In genomic region chr5:29822499-29822898, GRCh38 we compare ENCODE assay signal across 14 cellular contexts.
DNase-seq lines count a peak whose midpoint lies in the region; FAIRE-seq and TF ChIP-seq lines count a peak whose summit lies in the region.
"Had no signal": no experiment of that assay in that cellular context is flagged by ENCODE, and none has a peak within 500 bp of the region (broad histone marks: within the 10 kb centered on the region; RNA-seq: fewer than 3 reads in every experiment).

No MANE protein-coding gene starts in this region.

- peaks cover 6% of the 10 kb centered on the region for H3K4me1 ChIP-seq in BE2C
- peaks cover 5% of the 10 kb centered on the region; the same call in 1 of the 2 replicates for H3K4me1 ChIP-seq in OCI-LY3 (ENCODE audit: low read length)
- H3K4me1 ChIP-seq in neural progenitor cell, result no peaks in the 10 kb centered on the region
- H3K4me1 ChIP-seq: Caco-2 had no signal

- peak overlapping the region; percentile 40 for H3K27ac Mint-ChIP-seq in neural progenitor cell
- H3K27ac Mint-ChIP-seq: B cell; CD8-positive, alpha-beta memory T cell had no signal

- no peaks in the 10 kb centered on the region for H3K36me3 Mint-ChIP-seq in neural progenitor cell
- H3K36me3 Mint-ChIP-seq: CD8-positive, alpha-beta memory T cell had no signal

- peak overlapping the region; percentile 30; the same call in 1 of the 2 replicates for H3K9ac ChIP-seq in OCI-LY3 (ENCODE audit: low read length)
- no peak overlapping the region for H3K9ac ChIP-seq in neural progenitor cell

- H2AFZ ChIP-seq in OCI-LY3 (ENCODE audit: low read depth, low read length), result peak overlapping the region; percentile 98
- H2AFZ ChIP-seq in neural progenitor cell (replicated peaks), result peak overlapping the region; percentile 21

- no peaks in the 10 kb centered on the region for H3K9me3 Mint-ChIP-seq in neural progenitor cell

- peak; percentile 18 for DNase-seq in BE2C
- DNase-seq in SK-N-DZ (ENCODE audit: low spot score), result peak; percentile 67
- no peak for DNase-seq in neural progenitor cell (ENCODE audit: low spot score)
- DNase-seq in frontal cortex (ENCODE audit: low spot score in 2 of 2), result no peak
- DNase-seq in amniotic stem cell (lab: John Stamatoyannopoulos, UW), result no peak
- no peak for DNase-seq in CD1c-positive myeloid dendritic cell (ENCODE audit: extremely low spot score)
- DNase-seq: Caco-2; CD8-positive, alpha-beta memory T cell; DMS53; GF-D8 had no signal

- no peak overlapping the region for H3K4me3 Mint-ChIP-seq in neural progenitor cell
- H3K4me3 Mint-ChIP-seq: B cell; CD8-positive, alpha-beta memory T cell had no signal

- no peaks in the 10 kb centered on the region for H3K9me3 ChIP-seq in BE2C
- H3K9me3 ChIP-seq in OCI-LY3 (ENCODE audit: insufficient read depth, low read length), result no peaks in the 10 kb centered on the region
- no peaks in the 10 kb centered on the region for H3K9me3 ChIP-seq in neural progenitor cell (ENCODE audit: low read depth)
- H3K9me3 ChIP-seq: Caco-2 had no signal

- H4K20me1 ChIP-seq in OCI-LY3 (ENCODE audit: insufficient read depth, low read length) (no peaks in the 10 kb centered on the region), neural progenitor cell (ENCODE audit: low read depth) (no peaks in the 10 kb centered on the region)

- no peaks in the 10 kb centered on the region for H3F3A ChIP-seq in neural progenitor cell (ENCODE audit: low read depth)

- no peaks in the 10 kb centered on the region for H3K27me3 Mint-ChIP-seq in neural progenitor cell (ENCODE audit: insufficient read depth, low read depth)
- H3K27me3 Mint-ChIP-seq: B cell; CD8-positive, alpha-beta memory T cell had no signal

- no peaks in the 10 kb centered on the region for H3K4me1 Mint-ChIP-seq in neural progenitor cell
- H3K4me1 Mint-ChIP-seq: B cell; CD8-positive, alpha-beta memory T cell had no signal

- no peaks in the 10 kb centered on the region for H3K79me2 ChIP-seq in OCI-LY3 (ENCODE audit: low read length)
- H3K79me2 ChIP-seq in neural progenitor cell (ENCODE audit: low read depth), result no peaks in the 10 kb centered on the region

- H3K4me3 ChIP-seq in BE2C (ENCODE audit: low read depth, low read length), result peak overlapping the region; percentile 24
- H3K4me3 ChIP-seq in OCI-LY3 (ENCODE audit: low read length), result peak overlapping the region; percentile 69
- no peak overlapping the region for H3K4me3 ChIP-seq in neural progenitor cell

- H3K27ac ChIP-seq in OCI-LY3 (ENCODE audit: low read length), result no peak overlapping the region
- H3K27ac ChIP-seq in neural progenitor cell, result no peak overlapping the region
- H3K27ac ChIP-seq: C4-2B had no signal

- no peaks in the 10 kb centered on the region for H3K27me3 ChIP-seq in BE2C
- H3K27me3 ChIP-seq in OCI-LY3 (ENCODE audit: low read depth, low read length), result no peaks in the 10 kb centered on the region
- no peaks in the 10 kb centered on the region for H3K27me3 ChIP-seq in neural progenitor cell

- H3K36me3 ChIP-seq in BE2C, result no peaks in the 10 kb centered on the region
- H3K36me3 ChIP-seq in OCI-LY3 (replicated peaks; ENCODE audit: low read depth, low read length), result no peaks in the 10 kb centered on the region
- H3K36me3 ChIP-seq in neural progenitor cell, result no peaks in the 10 kb centered on the region

- FAIRE-seq in frontal cortex (lab: Jason Lieb, UNC), result no peak
- FAIRE-seq: GM19239 had no signal

- peak overlapping the region; percentile 63 for H3K4me2 ChIP-seq in OCI-LY3 (ENCODE audit: low read length)
- H3K4me2 ChIP-seq in neural progenitor cell, result no peak overlapping the region

- TF ChIP-seq CTCF in BE2C (IDR thresholded peaks at IDR 0.05; ENCODE audit: low read depth, low read length), result no peak
- no peak for TF ChIP-seq CTCF in OCI-LY3 (IDR thresholded peaks at IDR 0.05; ENCODE audit: low read depth, low read length)
- no peak for TF ChIP-seq CTCF in neural progenitor cell (IDR thresholded peaks at IDR 0.05)

Comparison
In these comparisons a context has a peak if more than half of its experiments do, and no peak if none do; other contexts are left out.
1. DNase-seq: peak in BE2C (single experiment) and SK-N-DZ (single experiment); none in neural progenitor cell (single experiment), frontal cortex (0 of 2), amniotic stem cell (single experiment) and CD1c-positive myeloid dendritic cell (single experiment).